ENCODE assay signal across 26 cellular contexts in the genomic region with DNA sequence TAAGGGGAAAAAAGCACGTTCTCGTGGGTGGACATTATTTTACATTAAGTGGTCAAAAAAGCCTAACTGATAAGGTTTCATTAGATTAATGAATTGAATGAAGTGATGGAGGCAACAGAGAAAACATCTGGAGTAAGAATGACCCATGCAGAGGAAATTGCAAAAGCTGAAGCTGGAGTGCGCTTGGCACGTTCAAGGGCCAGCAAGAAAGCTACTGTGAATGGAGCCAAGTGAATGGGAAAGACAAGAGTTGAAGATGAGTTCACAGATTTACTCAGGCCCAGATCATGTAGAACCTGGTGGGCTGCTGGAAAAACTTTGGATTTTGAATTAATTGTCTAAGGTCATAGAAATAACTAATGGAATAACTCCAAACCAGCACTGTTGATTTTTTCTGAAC.
"Had no signal": no experiment of that assay in that cellular context is flagged by ENCODE, and none has a peak within 500 bp of the region (broad histone marks: within the 10 kb centered on the region; RNA-seq: fewer than 3 reads in every experiment).

No MANE protein-coding gene starts in this region.

- H3K4me3 ChIP-seq: stomach, suprapubic skin, testis, thoracic aorta, thyroid gland, tibial artery, tibial nerve, transverse colon, upper lobe of left lung, upper lobe of right lung, uterus, vagina had no signal

- H3K36me3 ChIP-seq: stomach, suprapubic skin, thoracic aorta, thyroid gland, tibial artery, tibial nerve, transverse colon, upper lobe of left lung, upper lobe of right lung, vagina had no signal

- H3K4me1 ChIP-seq: stomach, suprapubic skin, testis, thyroid gland, tibial artery, tibial nerve, transverse colon, upper lobe of left lung, upper lobe of right lung, uterus, vagina had no signal

- H3K9me3 ChIP-seq: stomach, suprapubic skin, testis, thoracic aorta, thyroid gland, tibial artery, tibial nerve, transverse colon, upper lobe of left lung, upper lobe of right lung, uterus, vagina had no signal

- ATAC-seq: stimulated activated effector memory CD8-positive, alpha-beta T cell treated with anti-CD3 and anti-CD28 coated beads, Interleukin-12 subunit alpha, Interleukin-12 subunit beta, amount 100 ng/mL, for 72 hours; stimulated activated memory B cell treated with anti-CD40 and anti-IgM and Interleukin-4, amounts not matched to agents 10 μg/mL and 1 μg/mL and 100 μg/mL, for 72 hours; stimulated activated naive B cell treated with anti-CD40 and anti-IgM and Interleukin-4, amounts not matched to agents 10 μg/mL and 1 μg/mL and 100 μg/mL, for 72 hours; stimulated activated naive CD8-positive, alpha-beta T cell treated with anti-CD3 and anti-CD28 coated beads, Interleukin-15, amount 100 ng/mL, for 72 hours; stimulated activated naive CD8-positive, alpha-beta T cell treated with anti-CD3 and anti-CD28 coated beads, Interleukin-15, Interleukin-2, amounts not matched to agents 100 U/mL and 50 U/mL, for 24 hours; upper lobe of right lung had no signal

- DNase-seq: stimulated activated CD4-positive, alpha-beta T cell treated with anti-CD3 and anti-CD28 coated beads, Interleukin-2, amount 100 ng/mL, for 48 hours; stimulated activated CD4-positive, alpha-beta T cell treated with anti-CD3 and anti-CD28 coated beads, Interleukin-4, amount 100 ng/mL, for 1 hour; stimulated activated CD4-positive, alpha-beta T cell treated with anti-CD3 and anti-CD28 coated beads, Interleukin-4, amount 100 ng/mL, for 24 hours; stimulated activated CD4-positive, alpha-beta T cell treated with anti-CD3 and anti-CD28 coated beads, Interleukin-4, amount 100 ng/mL, for 4 hours; stimulated activated CD8-positive, alpha-beta memory T cell treated with anti-CD3 and anti-CD28 coated beads, Interleukin-4, amount 100 ng/mL, for 48 hours; stimulated activated naive B cell treated with anti-CD40 and anti-IgM and Interleukin-4, amounts not matched to agents 10 μg/mL and 1 μg/mL and 100 μg/mL, for 72 hours; stimulated activated naive CD4-positive, alpha-beta T cell; stimulated activated naive CD4-positive, alpha-beta T cell treated with Interleukin-2 at 50 U/mL for 16 hours; stimulated activated naive CD8-positive, alpha-beta T cell treated with anti-CD3 and anti-CD28 coated beads, Interleukin-15, amount 100 ng/mL, for 72 hours; stimulated activated naive CD8-positive, alpha-beta T cell treated with anti-CD3 and anti-CD28 coated beads, Interleukin-15, Interleukin-2, amounts not matched to agents 100 U/mL and 50 U/mL, for 24 hours; stomach; substantia nigra; testis; thyroid gland; tibial artery; transverse colon; trophoblast cell; upper lobe of left lung; upper lobe of right lung; uterus had no signal

- H3K27me3 ChIP-seq: stomach, suprapubic skin, testis, thyroid gland, tibial artery, tibial nerve, transverse colon, upper lobe of left lung, upper lobe of right lung, uterus, vagina had no signal
